8 cellular contexts compared by ENCODE assay signal in the genomic region with DNA sequence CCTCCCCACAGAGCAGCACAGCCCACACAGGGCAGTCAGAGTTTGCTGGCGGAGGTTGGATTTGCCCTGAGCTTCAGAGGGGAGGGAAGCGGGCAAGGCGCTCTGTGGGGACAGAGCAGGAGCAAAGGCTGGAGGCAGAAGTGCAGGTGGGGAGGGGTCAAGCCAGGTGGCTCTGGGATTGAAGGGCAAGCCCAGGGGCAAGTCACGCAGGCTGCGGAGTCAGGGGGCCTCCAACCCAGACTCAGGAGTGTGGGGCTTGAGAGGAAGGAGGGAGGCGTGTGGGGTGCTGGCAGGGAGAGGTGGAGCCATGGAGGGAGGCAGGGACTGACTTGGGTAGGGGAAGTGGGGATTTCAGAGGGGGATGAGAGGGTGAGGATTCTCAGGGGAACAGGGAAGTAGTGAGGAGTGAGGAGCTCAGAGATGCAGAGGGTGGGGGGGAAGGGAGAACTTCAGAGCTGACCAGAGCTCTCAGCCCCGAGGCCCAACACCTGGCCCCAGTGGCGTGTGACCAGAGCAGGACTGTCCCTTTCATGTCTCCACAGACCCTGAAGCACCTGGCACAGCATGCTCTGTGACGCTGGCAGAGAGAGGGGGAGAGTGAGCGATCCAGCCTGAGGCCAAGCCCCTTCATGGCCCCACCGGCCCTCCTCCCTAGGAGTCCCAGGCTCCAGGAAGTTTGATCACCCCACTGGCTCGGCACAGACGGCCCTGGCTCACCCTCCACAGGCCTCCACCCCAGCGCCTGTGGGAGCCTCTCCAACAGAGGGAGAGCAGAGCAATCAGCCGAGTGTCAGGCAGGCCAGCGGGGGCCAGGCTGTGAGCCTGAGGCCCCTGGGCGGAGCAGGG. TPM values are rescaled to one million over a fixed set of nuclear protein-coding genes. Genes with fewer than 3 reads are reported as not detected.
DNase-seq lines count a peak whose midpoint lies in the region; ATAC-seq, FAIRE-seq and TF ChIP-seq lines count a peak whose summit lies in the region.

No MANE protein-coding gene starts in this region.

- no peak overlapping the region; the same call in 1 of the 2 replicates for H2BK15ac ChIP-seq in H9 (ENCODE audit: low read depth, low read length)

- H3K36me3 ChIP-seq in small intestine (ENCODE audit: control insufficient read depth in 2 of 2, insufficient read depth in 2 of 2, low read length in 2 of 2): no peaks in the 10 kb centered on the region

- H3K9ac ChIP-seq in H9 (ENCODE audit: extremely low read depth, insufficient read length, low read length): no peak overlapping the region

- no peaks in the 10 kb centered on the region for H4K20me1 ChIP-seq in H9 (ENCODE audit: control insufficient read depth, insufficient read depth, insufficient read length)

- H2AFZ ChIP-seq in H9 (ENCODE audit: low read length): no peak overlapping the region

- H3K27me3 ChIP-seq in H9 (ENCODE audit: insufficient read depth, low read length) (no peaks in the 10 kb centered on the region), small intestine (ENCODE audit: control insufficient read depth in 2 of 2, insufficient read depth in 2 of 2, low read length in 2 of 2) (no peaks in the 10 kb centered on the region)

- H3K56ac ChIP-seq in H9 (ENCODE audit: insufficient read length, low read depth, low read length): no peak overlapping the region

- H3T11ph ChIP-seq in H9 (ENCODE audit: low read length): no peak overlapping the region

- no peaks in the 10 kb centered on the region for H3K79me2 ChIP-seq in H9 (ENCODE audit: insufficient read depth, low read length)

- peak overlapping the region; percentile 34 to 84 (median 64); a peak in 4 of 7 replicates for H3K27ac Mint-ChIP-seq in H9

- H2BK120ac ChIP-seq in H9 (ENCODE audit: low read depth, low read length, poor library complexity, severe bottlenecking): no peak overlapping the region

- DNase-seq in H9: no peak
- DNase-seq in SKM-1 treated with dmso at 0.1 percent for 144 hours (lab: John Stamatoyannopoulos, UW; ENCODE audit: unreplicated experiment): peak; percentile 83
- DNase-seq in Right ventricle myocardium superior: peak; percentile 63
- DNase-seq in small intestine: no peak
- no peak for DNase-seq in substantia nigra (lab: John Stamatoyannopoulos, UW)
- DNase-seq in stimulated activated CD4-positive, alpha-beta T cell treated with anti-CD3 and anti-CD28 coated beads, Interleukin-4, amount 100 ng/mL, for 1 hour: no peak

- H3K36me3 Mint-ChIP-seq in H9 (ENCODE audit: insufficient read depth in 1 of 3, low read depth in 3 of 3): peaks cover 0 to 2% (median 0%) of the 10 kb centered on the region in 3 experiments; a peak in 1 of 7 replicates

- no peaks in the 10 kb centered on the region for H3K27me3 Mint-ChIP-seq in H9 (ENCODE audit: low read depth)

- H2BK5ac ChIP-seq in H9 (ENCODE audit: insufficient read length, low read length): no peak overlapping the region

- TF ChIP-seq CTCF in H9 (conservative IDR thresholded peaks at IDR 0.05): no peak

- H4K91ac ChIP-seq in H9 (ENCODE audit: insufficient read length, low read depth, low read length): no peak overlapping the region

- H3K4me3 Mint-ChIP-seq in H9: peak overlapping the region in 1 of 2 experiments; percentile 41; a peak in 1 of 5 replicates

- H4K5ac ChIP-seq in H9 (ENCODE audit: insufficient read length, low read depth, low read length): no peak overlapping the region

- ATAC-seq in Right ventricle myocardium superior (ENCODE audit: poor library complexity) (no peak), GM21737 (IDR thresholded peaks at IDR 0.05; ENCODE audit: unreplicated experiment) (no peak), GM18517 (IDR thresholded peaks at IDR 0.05; ENCODE audit: unreplicated experiment) (no peak)

- H4K8ac ChIP-seq in H9 (replicated peaks; ENCODE audit: insufficient read length, low read depth, low read length): no peak overlapping the region

- WGBS in H9 (ENCODE audit: extremely low coverage, insufficient read length, low lambda C conversion rate): no CpG with 5 or more reads among the region's 17 CpGs
- 78 to 94% (median 92%) methylated on average over 16 to 17 of the region's 17 CpGs for WGBS in small intestine, 3 donors

- intact Hi-C loops in Right ventricle myocardium superior (cut with DNase I): no loop called here

- no peak overlapping the region for H3K4ac ChIP-seq in H9 (ENCODE audit: low read depth, low read length)

- H3K23me2 ChIP-seq in H9 (ENCODE audit: insufficient read length, low read depth, low read length, poor library complexity, severe bottlenecking): no peaks in the 10 kb centered on the region

- H3K4me2 ChIP-seq in H9 (ENCODE audit: insufficient read depth, insufficient read length, low read length): no peak overlapping the region

- H3K18ac ChIP-seq in H9 (ENCODE audit: insufficient read length, low read depth, low read length): peak overlapping the region; percentile 21

- peaks cover 21 to 32% of the 10 kb centered on the region in 2 experiments for H3K4me1 Mint-ChIP-seq in H9

- no peak overlapping the region for H3K4me3 ChIP-seq in small intestine (ENCODE audit: low read depth in 1 of 2, low read length in 2 of 2)

- H3K9me3 Mint-ChIP-seq in H9: no peaks in the 10 kb centered on the region

- FAIRE-seq in small intestine (lab: Jason Lieb, UNC): no peak

- H3K9me3 ChIP-seq in H9 (ENCODE audit: control insufficient read depth, low read depth, low read length): no peaks in the 10 kb centered on the region
- no peaks in the 10 kb centered on the region for H3K9me3 ChIP-seq in small intestine (ENCODE audit: control insufficient read depth, low read depth)

- H3K27ac ChIP-seq in H9 (ENCODE audit: insufficient read length, low read depth, low read length) (no peak overlapping the region), small intestine (ENCODE audit: low read depth in 1 of 2, low read length in 1 of 2) (peak overlapping the region; percentile 65 to 70), substantia nigra (ENCODE audit: low read depth, low read length, poor library complexity, severe bottlenecking) (no peak overlapping the region)

- H3K23ac ChIP-seq in H9 (ENCODE audit: insufficient read length, low read depth, low read length): no peak overlapping the region

- H3K14ac ChIP-seq in H9 (ENCODE audit: insufficient read depth, low read length): peak overlapping the region; percentile 45; the same call in 1 of the 2 replicates

- no peak overlapping the region for H2AK5ac ChIP-seq in H9 (ENCODE audit: insufficient read length, low read length)

- no peak overlapping the region for H2BK20ac ChIP-seq in H9 (ENCODE audit: low read depth, low read length, poor library complexity, severe bottlenecking)

- H2BK12ac ChIP-seq in H9 (ENCODE audit: insufficient read length, low read depth, low read length): no peak overlapping the region

- no peaks in the 10 kb centered on the region for H3K79me1 ChIP-seq in H9 (ENCODE audit: insufficient read depth, low read depth, low read length, poor library complexity, severe bottlenecking)

- H3K4me1 ChIP-seq in H9 (ENCODE audit: insufficient read depth, low read length): peaks cover 3% of the 10 kb centered on the region; the same call in 1 of the 2 replicates
- H3K4me1 ChIP-seq in small intestine (ENCODE audit: control insufficient read depth in 2 of 2, insufficient read depth in 1 of 2, low read depth in 1 of 2, low read length in 1 of 2): no peaks in the 10 kb centered on the region

RNA-seq across cellular contexts. Expression of gene SH3BGRL3, which starts 10.8 kb away (rescaled TPM):
- total RNA-seq in H9 (2021) (86.2 and 86.3 TPM in 2 replicates), Right ventricle myocardium superior (33.9 TPM)
- polyA plus RNA-seq in small intestine: 100 to 1,000 TPM; 157 to 238 (median 199) TPM

RNA-seq across cellular contexts. Expression of gene UBXN11, which starts 15.8 kb away (rescaled TPM):
- 13.1 and 13.7 TPM in 2 replicates for total RNA-seq in H9 (2021)
- 8.3 TPM for total RNA-seq in Right ventricle myocardium superior
- polyA plus RNA-seq in small intestine: 10 to 100 TPM in 1 of 3 donors, 1 to 10 TPM in 2; 1.1 to 20.2 (median 2.7) TPM

RNA-seq across cellular contexts. Expression of gene CD52, which starts 27.1 kb away (rescaled TPM):
- total RNA-seq in H9 (2021) (3.8 and 4.1 TPM in 2 replicates), Right ventricle myocardium superior (4.4 TPM)
- polyA plus RNA-seq in small intestine: 100 to 1,000 TPM in 1 of 3 donors, 10 to 100 TPM in 2; 31.1 to 116 (median 42.5) TPM

RNA-seq across cellular contexts. Expression of gene CEP85, which starts 56.6 kb away (rescaled TPM):
- total RNA-seq in H9 (2021) (37.9 and 38.6 TPM in 2 replicates), Right ventricle myocardium superior (82.5 TPM)
- 1 to 10 TPM; 2.7 to 7.2 (median 4.1) TPM for polyA plus RNA-seq in small intestine

Comparison
In these comparisons a context has a peak if more than half of its experiments do, and no peak if none do; other contexts are left out.
1. DNase-seq: peak in SKM-1 treated with dmso at 0.1 percent for 144 hours (single experiment) and Right ventricle myocardium superior (single experiment); none in H9 (single experiment), small intestine (single experiment), substantia nigra (0 of 49) and stimulated activated CD4-positive, alpha-beta T cell treated with anti-CD3 and anti-CD28 coated beads, Interleukin-4, amount 100 ng/mL, for 1 hour (single experiment).
2. H3K27ac ChIP-seq: peak in small intestine (2 of 2); none in H9 (single experiment) and substantia nigra (single experiment).